In the genomic region with DNA sequence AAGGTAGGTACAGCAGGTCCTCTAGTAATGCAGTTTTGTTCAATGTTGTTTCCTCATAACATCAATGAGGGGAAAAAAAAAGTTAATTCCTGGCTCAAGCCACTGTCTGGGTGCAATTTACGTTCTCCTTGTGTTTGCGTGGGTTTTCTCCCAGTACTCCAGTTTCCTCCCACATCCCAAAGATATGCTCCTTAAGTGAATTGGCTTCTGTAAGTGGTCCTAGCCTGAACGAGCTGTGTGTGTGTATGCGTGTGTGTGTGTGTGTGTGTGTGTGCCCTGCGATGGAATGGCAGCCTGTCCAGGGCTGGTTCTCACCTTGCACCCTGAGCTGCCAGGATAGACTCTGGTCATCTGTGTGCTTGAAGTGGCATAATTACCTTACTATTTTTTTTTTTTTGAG, we compare ENCODE assay signal across 3 cellular contexts.
"Had no signal": no experiment of that assay in that cellular context is flagged by ENCODE, and none has a peak within 500 bp of the region (broad histone marks: within the 10 kb centered on the region; RNA-seq: fewer than 3 reads in every experiment).

No MANE protein-coding gene starts in this region.

- ATAC-seq: GM12878 had no signal

- DNase-seq: GDM1, GF-D8 had no signal

- H3K4me3 ChIP-seq: GM12878 had no signal
